8 cellular contexts compared by ENCODE assay signal in genomic region chr11:16925495-16926065, GRCh38.
DNase-seq lines count a peak whose midpoint lies in the region.

No MANE protein-coding gene starts in this region.

- peak; percentile 43 for DNase-seq in DMS79 (lab: John Stamatoyannopoulos, UW)
- peak; percentile 43 for DNase-seq in H4 (ENCODE audit: low spot score)
- DNase-seq in SW480 (ENCODE audit: low spot score): peak; percentile 91
- DNase-seq in epithelial cell of prostate (ENCODE audit: low read depth, low spot score): no peak
- no peak for DNase-seq in NCI-H1694 treated with DMSO at 0.1 percent for 48 hours (lab: John Stamatoyannopoulos, UW)
- DNase-seq in NCI-H446 (lab: John Stamatoyannopoulos, UW): no peak
- DNase-seq in cerebellum (ENCODE audit: low spot score): no peak

- peak overlapping the region; percentile 58 for H3K27ac ChIP-seq in epithelial cell of prostate

- H3K4me1 ChIP-seq in mucosa of stomach (ENCODE audit: control insufficient read depth, insufficient read depth, low read length): peaks cover 52% of the 10 kb centered on the region

- no peaks in the 10 kb centered on the region for H3K9me3 ChIP-seq in mucosa of stomach (ENCODE audit: control insufficient read depth, low read length)

- H3K9ac ChIP-seq in mucosa of stomach (ENCODE audit: low read length): peak overlapping the region; percentile 56

- no peaks in the 10 kb centered on the region for H3K27me3 ChIP-seq in mucosa of stomach (ENCODE audit: control insufficient read depth, insufficient read depth, low read length)

- H3K36me3 ChIP-seq in mucosa of stomach (ENCODE audit: control insufficient read depth, insufficient read depth, low read length): no peaks in the 10 kb centered on the region

- peak overlapping the region; percentile 44 for H3K4me3 ChIP-seq in mucosa of stomach (ENCODE audit: low read length)

Comparison
In these comparisons a context has a peak if more than half of its experiments do, and no peak if none do; other contexts are left out.
1. DNase-seq: peak in DMS79 (single experiment), H4 (single experiment) and SW480 (single experiment); none in epithelial cell of prostate (single experiment), NCI-H1694 treated with DMSO at 0.1 percent for 48 hours (single experiment), NCI-H446 (0 of 2) and cerebellum (single experiment).